In the genomic region with DNA sequence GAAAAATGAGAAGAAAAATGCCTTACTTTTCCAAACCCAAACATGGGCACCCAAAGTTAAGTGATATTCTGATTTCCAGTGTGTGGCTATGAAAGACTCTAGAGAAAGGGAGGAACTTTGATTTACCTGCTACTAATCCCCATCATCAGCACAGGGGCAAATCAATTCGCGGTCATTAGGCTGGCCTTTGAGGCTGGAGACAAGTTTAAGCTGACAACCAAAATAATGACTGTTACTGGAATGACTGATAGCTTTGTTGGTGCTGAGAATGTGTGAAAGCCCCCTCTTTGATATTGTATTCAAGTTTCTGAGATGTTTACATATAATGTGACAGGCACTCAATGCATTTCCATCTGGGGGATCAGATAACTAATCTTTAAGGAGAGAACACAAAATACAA, we compare ENCODE assay signal across 31 cellular contexts. TPM values are rescaled to one million over a fixed set of nuclear protein-coding genes. Genes with fewer than 3 reads are reported as not detected.
"Had no signal": no experiment of that assay in that cellular context is flagged by ENCODE, and none has a peak within 500 bp of the region (broad histone marks: within the 10 kb centered on the region; RNA-seq: fewer than 3 reads in every experiment).

No MANE protein-coding gene starts in this region.

- H3K36me3 ChIP-seq: adrenal gland, cardiac muscle cell had no signal

- H3K4me3 ChIP-seq: adrenal gland, cardiac muscle cell had no signal

- DNase-seq: activated B cell treated with CpG ODN at 0.5 μM for 24 hours; activated CD4-positive, alpha-beta memory T cell treated with anti-CD3 and anti-CD28 coated beads for 36 hours; activated CD4-positive, alpha-beta T cell treated with anti-CD3 and anti-CD28 coated beads for 4 hours; activated CD4-positive, alpha-beta T cell treated with anti-CD3 and anti-CD28 coated beads, Interleukin-2, amount 10 ng/mL, durations not matched to agents 24 days and 14 days; activated CD4-positive, alpha-beta T cell treated with anti-CD3 and anti-CD28 coated beads, Interleukin-2, amount 50 U/mL, for 1 hour; activated CD4-positive, alpha-beta T cell treated with anti-CD3 and anti-CD28 coated beads, Interleukin-2, amount 50 U/mL, for 4 hours; activated CD4-positive, CD25-positive, alpha-beta regulatory T cell treated with anti-CD3 and anti-CD28 coated beads, Interleukin-2, amount 50 U/mL, for 72 hours; activated CD8-positive, alpha-beta memory T cell treated with anti-CD3 and anti-CD28 coated beads, Interleukin-2, amount 50 U/mL, for 4 hours; activated CD8-positive, alpha-beta T cell treated with anti-CD3 and anti-CD28 coated beads for 36 hours; activated effector memory CD4-positive, alpha-beta T cell treated with anti-CD3 and anti-CD28 coated beads, Interleukin-2, amount 50 U/mL, for 16 hours; activated gamma-delta T cell treated with Interleukin-2 at 50 U/mL for 16 hours; activated naive CD4-positive, alpha-beta T cell; activated naive CD4-positive, alpha-beta T cell treated with anti-CD3 and anti-CD28 coated beads for 36 hours; activated naive CD4-positive, alpha-beta T cell treated with anti-CD3 and anti-CD28 coated beads, Interleukin-2, amount 50 U/mL, for 16 hours; activated naive CD8-positive, alpha-beta T cell treated with anti-CD3 and anti-CD28 coated beads for 36 hours; activated T-cell treated with anti-CD3 and anti-CD28 coated beads for 4 hours; activated T-cell treated with anti-CD3 and anti-CD28 coated beads, Interleukin-2, amount 50 U/mL, for 1 hour; activated T-cell treated with anti-CD3 and anti-CD28 coated beads, Interleukin-2, amount 50 U/mL, for 4 hours; activated T-cell treated with anti-CD3 and anti-CD28 coated beads, Interleukin-2, amount 50 U/mL, for 72 hours; adrenal gland; amniotic stem cell; aorta; caudate nucleus; cerebellar nuclear complex; T-helper 1 cell; T-helper 2 cell; T-helper 9 cell had no signal

- H3K4me1 ChIP-seq: adrenal gland had no signal

- H3K27me3 ChIP-seq: adrenal gland, cardiac muscle cell had no signal

- H3K27ac ChIP-seq: adrenal gland, cardiac muscle cell, VCaP had no signal

- H3K9me3 ChIP-seq: adrenal gland had no signal

- ATAC-seq: activated CD8-positive, alpha-beta T cell treated with anti-CD3 and anti-CD28 coated beads for 36 hours; activated naive CD4-positive, alpha-beta T cell treated with anti-CD3 and anti-CD28 coated beads, Interleukin-2, amount 50 U/mL, for 72 hours; activated T-cell treated with anti-CD3 and anti-CD28 coated beads, Interleukin-2, amount 50 U/mL, for 4 hours; activated T-cell treated with anti-CD3 and anti-CD28 coated beads, Interleukin-2, amount 50 U/mL, for 72 hours; activated T-helper 17 cell treated with anti-CD3 and anti-CD28 coated beads, Interleukin-2, amount 50 U/mL, for 72 hours had no signal

RNA-seq across cellular contexts. Expression of a gene that starts 12.5 kb away (rescaled TPM):
- polyA plus RNA-seq: aorta had no signal
